1 cellular context compared by ENCODE assay signal in genomic region chr7:1159933-1160664, GRCh38.
TF ChIP-seq lines count a peak whose summit lies in the region.

ZFAND2A (minus strand) TSS chr7:1160196; CDS start chr7:1158212, 1,984 bp downstream.

TF ChIP-seq in K562, 482 proteins besides CTCF, POLR2A, EP300 and RAD21 (continued from another document):
- TF ChIP-seq CREB3L1 (IDR thresholded peaks at IDR 0.05; ENCODE audit: borderline replicate concordance, low read depth): peak; percentile 45; the same call in 1 of the 2 replicates
- no peak for TF ChIP-seq SMAD1 (IDR thresholded peaks at IDR 0.05; ENCODE audit: low read depth, low read length, partially characterized antibody)
- TF ChIP-seq PHB2 (IDR thresholded peaks at IDR 0.05; ENCODE audit: low read depth): no peak
- peak; percentile 49 for TF ChIP-seq ASH1L (IDR thresholded peaks at IDR 0.05; ENCODE audit: borderline replicate concordance, low read depth, partially characterized antibody)
- TF ChIP-seq E2F1 (CRISPR knock-in tag; IDR thresholded peaks at IDR 0.05): 0 out of 2 replicates have a peak, but pooled peaks have one; percentile 32
- no peak for TF ChIP-seq RFX7 (CRISPR knock-in tag; IDR thresholded peaks at IDR 0.05)
- no peak for TF ChIP-seq CEBPB (tag; IDR thresholded peaks at IDR 0.05)
- peak; percentile 84; the same call in 1 of the 2 replicates for TF ChIP-seq ARID4B (CRISPR knock-in tag; IDR thresholded peaks at IDR 0.05)
- peak; percentile 19 for TF ChIP-seq U2AF1 (optimal IDR thresholded peaks at IDR 0.05; ENCODE audit: low read depth, low read length)
- TF ChIP-seq NR2C2 (CRISPR knock-in tag; IDR thresholded peaks at IDR 0.05): no peak
- TF ChIP-seq NR2C2 (tag; IDR thresholded peaks at IDR 0.05): peak; percentile 44; the same call in 1 of the 2 replicates
- TF ChIP-seq HSF4 (CRISPR knock-in tag; IDR thresholded peaks at IDR 0.05; ENCODE audit: borderline replicate concordance): no peak
- TF ChIP-seq TBL1XR1 (IDR thresholded peaks at IDR 0.05; ENCODE audit: low read length in 2 of 2): peak in 1 of 2 experiments; percentile 85; a peak in 2 of 4 replicates
- TF ChIP-seq MTA3 (IDR thresholded peaks at IDR 0.05; ENCODE audit: borderline replicate concordance): no peak; the same call in none of the 2 replicates
- no peak for TF ChIP-seq ZNF197 (CRISPR knock-in tag; IDR thresholded peaks at IDR 0.05; ENCODE audit: low read depth)
- TF ChIP-seq ZC3H8 (IDR thresholded peaks at IDR 0.05): no peak
- TF ChIP-seq ZBTB9 (CRISPR knock-in tag; IDR thresholded peaks at IDR 0.05): no peak
- peak in 1 of 2 experiments; percentile 71; a peak in 1 of 4 replicates for TF ChIP-seq SRF (CRISPR knock-in tag; IDR thresholded peaks at IDR 0.05)
- TF ChIP-seq PML (IDR thresholded peaks at IDR 0.05; ENCODE audit: low read length): peak; percentile 56; the same call in 1 of the 2 replicates
- peak; percentile 96 for TF ChIP-seq SPI1 (IDR thresholded peaks at IDR 0.05; ENCODE audit: borderline replicate concordance, low read depth, low read length)
- peak in 1 of 2 experiments; percentile 37; a peak in 1 of 4 replicates for TF ChIP-seq NONO (IDR thresholded peaks at IDR 0.05; ENCODE audit: low read depth in 2 of 2, low read length in 1 of 2)
- no peak for TF ChIP-seq JUNB (CRISPR knock-in tag; conservative IDR thresholded peaks at IDR 0.05)
